31 cellular contexts compared by ENCODE assay signal in genomic region chr1:247274857-247275256, GRCh38. TPM values are rescaled to one million over a fixed set of nuclear protein-coding genes. Genes with fewer than 3 reads are reported as not detected.
DNase-seq lines count a peak whose midpoint lies in the region; ATAC-seq, FAIRE-seq and TF ChIP-seq lines count a peak whose summit lies in the region.
"Had no signal": no experiment of that assay in that cellular context is flagged by ENCODE, and none has a peak within 500 bp of the region (broad histone marks: within the 10 kb centered on the region; RNA-seq: fewer than 3 reads in every experiment).

No MANE protein-coding gene starts in this region.

- H2BK12ac ChIP-seq in H1 (ENCODE audit: low read depth, low read length) = no peak overlapping the region

- TF ChIP-seq CTCF in H1 (IDR thresholded peaks at IDR 0.05; ENCODE audit: control extremely low read depth in 1 of 3, insufficient read depth in 1 of 3, low read depth in 1 of 3, low read length in 3 of 3) = no peak

- peaks cover 0 to 4% of the 10 kb centered on the region in 2 donors for H3K4me1 Mint-ChIP-seq in natural killer cell treated with Interleukin-12 subunit alpha and Interleukin-12 subunit beta and Interleukin-15 and Interleukin-18, amount 100 ng/mL, for 72 hours (ENCODE audit: low read depth in 2 of 2)
- H3K4me1 Mint-ChIP-seq: T-cell had no signal

- H2BK20ac ChIP-seq in H1 (ENCODE audit: low read length) = no peak overlapping the region

- peaks cover 0 to 2% of the 10 kb centered on the region in 2 experiments for H4K20me1 ChIP-seq in H1 (replicated peaks in 1 of 2; ENCODE audit: control insufficient read depth in 1 of 2, insufficient read depth in 2 of 2, low read length in 2 of 2)
- H4K20me1 ChIP-seq: BLaER1 had no signal

- no peak overlapping the region for H2AFZ ChIP-seq in H1 (ENCODE audit: low read length)

- no peak for TF ChIP-seq EP300 in H1 (IDR thresholded peaks at IDR 0.05; ENCODE audit: borderline replicate concordance in 1 of 2, low read depth in 2 of 2, low read length in 2 of 2)

- no peak overlapping the region for H3K4me2 ChIP-seq in H1 (ENCODE audit: insufficient read depth in 1 of 2, low read depth in 2 of 2, low read length in 2 of 2)
- H3K4me2 ChIP-seq: BLaER1 had no signal

- peak overlapping the region; percentile 3 for H2BK120ac ChIP-seq in H1 (replicated peaks; ENCODE audit: low read depth, low read length)

- CTCF ChIA-PET in H1 (lab: Charles Lee; ENCODE audit: partially characterized antibody) = no interaction called here

- H3K79me1 ChIP-seq in H1 (ENCODE audit: low read depth, low read length) = no peaks in the 10 kb centered on the region

- no peak overlapping the region for H4K8ac ChIP-seq in H1 (ENCODE audit: extremely low read depth, insufficient read depth, low read length)

- no peak for TF ChIP-seq RAD21 in H1 (IDR thresholded peaks at IDR 0.05 in 1 of 2, conservative IDR thresholded peaks at IDR 0.05 in 1 of 2; ENCODE audit: low read depth in 2 of 2, low read length in 2 of 2)

- WGBS in H1 (ENCODE audit: extremely low coverage in 1 of 2, insufficient coverage in 1 of 2, insufficient read length in 1 of 2, insufficient replicate concordance in 2 of 2, low coverage in 1 of 2, low lambda C conversion rate in 2 of 2, missing lambda C conversion rate in 1 of 2), 2 experiments = 95% methylated on average over 3 of the region's 3 CpGs; no CpG with 5 or more reads in 1 of the 2 experiments

- H3K79me2 ChIP-seq in H1 (ENCODE audit: control insufficient read depth in 1 of 2, insufficient read depth in 2 of 2, low read length in 2 of 2) = no peaks in the 10 kb centered on the region

- no peak for TF ChIP-seq POLR2A in H1 (IDR thresholded peaks at IDR 0.05; ENCODE audit: control extremely low read depth in 1 of 2, low read depth in 2 of 2, low read length in 2 of 2)

- no peaks in the 10 kb centered on the region for H3K27me3 ChIP-seq in H1 (replicated peaks in 1 of 4; ENCODE audit: control insufficient read depth in 3 of 4, extremely low read depth in 1 of 4, insufficient read depth in 3 of 4, low read length in 3 of 4)
- H3K27me3 ChIP-seq in MG63 = no peaks in the 10 kb centered on the region
- H3K27me3 ChIP-seq: BLaER1 had no signal

- H3K56ac ChIP-seq in H1 (replicated peaks; ENCODE audit: insufficient read length, low read depth, low read length) = no peak overlapping the region

- H3K18ac ChIP-seq in H1 (ENCODE audit: extremely low read depth, low read length) = no peak overlapping the region

- H3K23ac ChIP-seq in H1 (ENCODE audit: insufficient read length) = no peak overlapping the region

- H4K91ac ChIP-seq in H1 (replicated peaks; ENCODE audit: insufficient read length, low read length) = no peak overlapping the region

- peaks cover 2 to 3% of the 10 kb centered on the region in 2 experiments; a peak in 3 of 4 replicates for H3K9me3 ChIP-seq in H1 (ENCODE audit: insufficient read depth in 2 of 2, low read depth in 1 of 2, low read length in 1 of 2)
- no peaks in the 10 kb centered on the region for H3K9me3 ChIP-seq in MG63

- H3K36me3 ChIP-seq in H1 (ENCODE audit: control insufficient read depth in 2 of 4, insufficient read depth in 4 of 4, low read length in 3 of 4) = no peaks in the 10 kb centered on the region
- no peaks in the 10 kb centered on the region for H3K36me3 ChIP-seq in MG63
- H3K36me3 ChIP-seq: BLaER1 had no signal

- ATAC-seq in GM19463 (IDR thresholded peaks at IDR 0.05; ENCODE audit: unreplicated experiment) (peak; percentile 71), GM21528 (IDR thresholded peaks at IDR 0.05; ENCODE audit: low FRiP score, unreplicated experiment) (no peak)
- ATAC-seq in natural killer cell treated with Interleukin-12 subunit alpha and Interleukin-12 subunit beta and Interleukin-15 and Interleukin-18, amount 100 ng/mL, for 72 hours = no peak
- ATAC-seq: GM12878, Panc1, T-cell had no signal

- FAIRE-seq in H1 (lab: Jason Lieb, UNC) = no peak
- FAIRE-seq: D721Med, GM12878, H54, HTR-8/SVneo had no signal

- H3K9me3 Mint-ChIP-seq in natural killer cell treated with Interleukin-12 subunit alpha and Interleukin-12 subunit beta and Interleukin-15 and Interleukin-18, amount 100 ng/mL, for 72 hours = peaks cover 24% of the 10 kb centered on the region

- H3K4ac ChIP-seq in H1 (replicated peaks; ENCODE audit: insufficient read length, low read depth, low read length) = no peak overlapping the region

- peaks cover 16% of the 10 kb centered on the region for H3K36me3 Mint-ChIP-seq in natural killer cell treated with Interleukin-12 subunit alpha and Interleukin-12 subunit beta and Interleukin-15 and Interleukin-18, amount 100 ng/mL, for 72 hours

- H2BK15ac ChIP-seq in H1 (ENCODE audit: low read length) = no peak overlapping the region

- no peaks in the 10 kb centered on the region for H3K4me1 ChIP-seq in H1 (replicated peaks in 1 of 4; ENCODE audit: control insufficient read depth in 3 of 4, insufficient read depth in 4 of 4, low read length in 3 of 4)
- H3K4me1 ChIP-seq: BLaER1 had no signal

- no peak overlapping the region for H3K4me3 Mint-ChIP-seq in natural killer cell treated with Interleukin-12 subunit alpha and Interleukin-12 subunit beta and Interleukin-15 and Interleukin-18, amount 100 ng/mL, for 72 hours
- H3K4me3 Mint-ChIP-seq: CD4-positive, alpha-beta T cell; T-cell had no signal

- no peak overlapping the region for H3K4me3 ChIP-seq in H1 (ENCODE audit: extremely low read depth in 1 of 4, insufficient read depth in 2 of 4, low read depth in 3 of 4, low read length in 4 of 4)
- H3K4me3 ChIP-seq in MG63 = no peak overlapping the region
- H3K4me3 ChIP-seq: BLaER1, GM12878 had no signal

- H3K23me2 ChIP-seq in H1 (ENCODE audit: low read depth, low read length) = no peaks in the 10 kb centered on the region; the same call in 1 of the 2 replicates

- no peak overlapping the region for H2BK5ac ChIP-seq in H1 (ENCODE audit: low read depth, low read length)

- no peak overlapping the region for H4K5ac ChIP-seq in H1 (ENCODE audit: insufficient read length, low read depth, low read length)

- peaks cover 0 to 9% of the 10 kb centered on the region in 2 donors for H3K27me3 Mint-ChIP-seq in natural killer cell treated with Interleukin-12 subunit alpha and Interleukin-12 subunit beta and Interleukin-15 and Interleukin-18, amount 100 ng/mL, for 72 hours
- H3K27me3 Mint-ChIP-seq: CD4-positive, alpha-beta T cell had no signal

- no peak overlapping the region for H2AK5ac ChIP-seq in H1 (ENCODE audit: low read depth, low read length)

- H3K14ac ChIP-seq in H1 (ENCODE audit: insufficient read length) = no peak overlapping the region

- DNase-seq in DMS53 (lab: John Stamatoyannopoulos, UW) = peak; percentile 49
- DNase-seq in H1 (ENCODE audit: low read depth in 1 of 2, low spot score in 2 of 2) = no peak
- peak; percentile 6 for DNase-seq in mesenteric fat pad (ENCODE audit: low spot score)
- no peak for DNase-seq in MG63
- DNase-seq in NOMO-1 (lab: John Stamatoyannopoulos, UW; ENCODE audit: unreplicated experiment in 2 of 2) = no peak
- no peak for DNase-seq in natural killer cell treated with Interleukin-12 subunit alpha and Interleukin-12 subunit beta and Interleukin-15 and Interleukin-18, amount 100 ng/mL, for 72 hours (ENCODE audit: low spot score)
- DNase-seq: 8988T; ACHN; CD4-positive, alpha-beta T cell; DMS79; EL; GDM1; KG1; MM.1S; NCI-H2029; NCI-H446; NCI-H524 treated with DMSO at 0.1 percent for 48 hours; NCI-H82; NK-92 treated with Interleukin-12 subunit alpha and Interleukin-12 subunit beta, amount 100 ng/mL, for 24 hours; SHP77; T-cell had no signal

- POLR2A ChIA-PET in H1 (lab: Charles Lee; ENCODE audit: partially characterized antibody) = no interaction called here

- H3K9ac ChIP-seq in H1 (replicated peaks in 1 of 4; ENCODE audit: extremely low read depth in 1 of 4, low read depth in 3 of 4, low read length in 3 of 4) = no peak overlapping the region
- H3K9ac ChIP-seq: BLaER1 had no signal

- no peak overlapping the region for H3K27ac Mint-ChIP-seq in natural killer cell treated with Interleukin-12 subunit alpha and Interleukin-12 subunit beta and Interleukin-15 and Interleukin-18, amount 100 ng/mL, for 72 hours
- H3K27ac Mint-ChIP-seq: CD4-positive, alpha-beta T cell; T-cell had no signal

- no peak overlapping the region for H3K27ac ChIP-seq in H1 (ENCODE audit: low read depth, low read length)
- H3K27ac ChIP-seq: BLaER1, RWPE1 had no signal

TF ChIP-seq in H1, 55 proteins besides CTCF, POLR2A, EP300 and RAD21 (continues in another document):
- TF ChIP-seq SRF (IDR thresholded peaks at IDR 0.05; ENCODE audit: low read depth, low read length) = no peak

RNA-seq across cellular contexts. Expression of gene VN1R5, which starts 19.0 kb away (rescaled TPM):
- total RNA-seq in H1 (2021; fragmentation: NEBNext Ultra II Directional; extraction: Animal tissue kit (Norgen Biotek cat#: 25700)) = not detected in 2 replicates
- polyA plus RNA-seq in H1 (2011; rRNA removed) = not detected in 2 replicates
- polyA plus RNA-seq in H1 (2011; cell fraction: cytosol; rRNA removed) = not detected
- not detected for polyA plus RNA-seq in H1 (2011; cell fraction: nucleus; rRNA removed)
- polyA plus RNA-seq in H1 (2012, experiment 1 of 2) = not detected in 4 replicates
- not detected for polyA plus RNA-seq in H1 (2012, experiment 2 of 2)
- not detected for polyA plus RNA-seq in H1 (2013, experiment 1 of 2)
- not detected for polyA plus RNA-seq in H1 (2013, experiment 2 of 2)
- polyA minus RNA-seq in H1 (2011; rRNA and poly(A)+ RNA removed) = not detected in 2 replicates
- polyA minus RNA-seq in H1 (2011; cell fraction: cytosol; rRNA and poly(A)+ RNA removed) = not detected
- polyA minus RNA-seq in H1 (2011; cell fraction: nucleus; rRNA and poly(A)+ RNA removed) = not detected
- not detected for total RNA-seq in mesenteric fat pad
- not detected in 2 replicates for total RNA-seq in MG63 (2014; rRNA removed; shearing (Covaris generic); ENCODE audit: low replicate concordance)
- not detected for total RNA-seq in natural killer cell treated with Interleukin-12 subunit alpha and Interleukin-12 subunit beta and Interleukin-15 and Interleukin-18, amount 100 ng/mL, for 72 hours
- total RNA-seq: CD4-positive, alpha-beta T cell; GM12878; SK-MEL-5; T-cell had no signal
- polyA plus RNA-seq: GM12878 had no signal

RNA-seq across cellular contexts. Expression of gene ZNF496, which starts 56.8 kb away (rescaled TPM):
- 64.2 and 71.4 TPM in 2 replicates for total RNA-seq in H1 (2021; fragmentation: NEBNext Ultra II Directional; extraction: Animal tissue kit (Norgen Biotek cat#: 25700))
- 27.9 and 37.9 TPM in 2 replicates for polyA plus RNA-seq in H1 (2011; rRNA removed)
- 42.8 TPM for polyA plus RNA-seq in H1 (2011; cell fraction: cytosol; rRNA removed)
- polyA plus RNA-seq in H1 (2011; cell fraction: nucleus; rRNA removed) = 51.4 TPM
- 31.0 to 41.1 TPM (median 37.4 TPM) in 4 replicates for polyA plus RNA-seq in H1 (2012, experiment 1 of 2)
- polyA plus RNA-seq in H1 (2012, experiment 2 of 2) = 31.9 TPM
- 25.3 TPM for polyA plus RNA-seq in H1 (2013, experiment 1 of 2)
- 25.6 TPM for polyA plus RNA-seq in H1 (2013, experiment 2 of 2)
- polyA minus RNA-seq in H1 (2011; rRNA and poly(A)+ RNA removed) = 67.6 and 73.6 TPM in 2 replicates
- 49.5 TPM for polyA minus RNA-seq in H1 (2011; cell fraction: cytosol; rRNA and poly(A)+ RNA removed)
- 46.4 TPM for polyA minus RNA-seq in H1 (2011; cell fraction: nucleus; rRNA and poly(A)+ RNA removed)
- 14.4 TPM for total RNA-seq in mesenteric fat pad
- total RNA-seq in MG63 (2014; rRNA removed; shearing (Covaris generic); ENCODE audit: low replicate concordance) = 35.9 and 42.5 TPM in 2 replicates
- 10 to 100 TPM; 17.2 to 24.5 TPM for total RNA-seq in natural killer cell treated with Interleukin-12 subunit alpha and Interleukin-12 subunit beta and Interleukin-15 and Interleukin-18, amount 100 ng/mL, for 72 hours

Comparison
In these comparisons a context has a peak if more than half of its experiments do, and no peak if none do; other contexts are left out.
1. DNase-seq: peak in DMS53 (single experiment) and mesenteric fat pad (single experiment); none in H1 (0 of 2), MG63 (single experiment), NOMO-1 (0 of 2) and natural killer cell treated with Interleukin-12 subunit alpha and Interleukin-12 subunit beta and Interleukin-15 and Interleukin-18, amount 100 ng/mL, for 72 hours (single experiment).